Comparison of ENCODE assay signal across 8 cellular contexts in genomic region chr9:70421272-70422180, GRCh38. TPM values are rescaled to one million over a fixed set of nuclear protein-coding genes. Genes with fewer than 3 reads are reported as not detected.
DNase-seq lines count a peak whose midpoint lies in the region; ATAC-seq, FAIRE-seq and TF ChIP-seq lines count a peak whose summit lies in the region.

No MANE protein-coding gene starts in this region.

- H3K4me1 Mint-ChIP-seq in endodermal cell (peaks cover 13% of the 10 kb centered on the region), neural progenitor cell (peaks cover 22% of the 10 kb centered on the region)

- H3K9me3 Mint-ChIP-seq in endodermal cell (no peaks in the 10 kb centered on the region), neural progenitor cell (no peaks in the 10 kb centered on the region)

- H3K4me3 ChIP-seq in heart left ventricle (peak overlapping the region in 11 of 12 donors; percentile 28 to 81 (median 62)), endodermal cell (ENCODE audit: low read length) (peak overlapping the region; percentile 89), neural progenitor cell (peak overlapping the region; percentile 55), upper lobe of right lung (peak overlapping the region; percentile 55)

- H3K4me2 ChIP-seq in neural progenitor cell = peak overlapping the region; percentile 97

- TF ChIP-seq CTCF in heart left ventricle (IDR thresholded peaks at IDR 0.05) (no peak), endodermal cell (conservative IDR thresholded peaks at IDR 0.05) (no peak), neural progenitor cell (IDR thresholded peaks at IDR 0.05) (no peak), upper lobe of right lung (IDR thresholded peaks at IDR 0.05) (no peak)

- H3K4me1 ChIP-seq in heart left ventricle = peaks cover 17 to 49% (median 40%) of the 10 kb centered on the region in 12 donors
- peaks cover 9% of the 10 kb centered on the region for H3K4me1 ChIP-seq in endodermal cell (ENCODE audit: control insufficient read depth, insufficient read depth, low read length)
- peaks cover 15% of the 10 kb centered on the region for H3K4me1 ChIP-seq in neural progenitor cell
- H3K4me1 ChIP-seq in upper lobe of right lung = peaks cover 42% of the 10 kb centered on the region

- no peaks in the 10 kb centered on the region for H4K20me1 ChIP-seq in neural progenitor cell (ENCODE audit: low read depth)

- H3K36me3 Mint-ChIP-seq in endodermal cell (ENCODE audit: low read depth) (no peaks in the 10 kb centered on the region), neural progenitor cell (no peaks in the 10 kb centered on the region)

- 20 to 37% (median 26%) methylated on average over 8 to 9 of the region's 9 CpGs for WGBS in heart left ventricle, 4 donors
- WGBS in endodermal cell (ENCODE audit: insufficient coverage in 1 of 2, insufficient read length in 1 of 2), 2 experiments = 37 to 42% methylated on average over 5 to 9 of the region's 9 CpGs

- H2AFZ ChIP-seq in neural progenitor cell (replicated peaks) = peak overlapping the region; percentile 46

- no peaks in the 10 kb centered on the region for H3K79me2 ChIP-seq in neural progenitor cell (ENCODE audit: low read depth)

- H3K9ac ChIP-seq in endodermal cell (ENCODE audit: extremely low read depth, low read length, poor library complexity, severe bottlenecking) (peak overlapping the region; percentile 82), neural progenitor cell (no peak overlapping the region)

- peaks cover 35% of the 10 kb centered on the region for H3F3A ChIP-seq in neural progenitor cell (ENCODE audit: low read depth)

- no peak for TF ChIP-seq POLR2A in heart left ventricle (IDR thresholded peaks at IDR 0.05)
- TF ChIP-seq POLR2A in GM12891 (IDR thresholded peaks at IDR 0.05; ENCODE audit: low read depth, low read length) = no peak

- intact Hi-C loops in heart left ventricle (cut with DNase I) (loop anchor here in 7 of 10 donors (2.0 to 5.0 kb wide), 7 partner anchors 17 to 179 kb away; no protein-coding TSS in a partner anchor), left ventricle myocardium superior (cut with micrococcal nuclease) (loop anchor here (5.0 kb wide), 1 partner anchor 51 kb away; no protein-coding TSS in a partner anchor), upper lobe of right lung (cut with DNase I) (loop anchor here (5.0 kb wide), 1 partner anchor 56 kb away; no protein-coding TSS in a partner anchor)

- H3K27ac Mint-ChIP-seq in endodermal cell (peak overlapping the region; percentile 36), neural progenitor cell (no peak overlapping the region)

- H3K4me3 Mint-ChIP-seq in endodermal cell = peak overlapping the region; percentile 74
- H3K4me3 Mint-ChIP-seq in neural progenitor cell = peak overlapping the region; percentile 92

- peaks cover 38% of the 10 kb centered on the region for H3K27me3 Mint-ChIP-seq in endodermal cell (ENCODE audit: insufficient read depth)
- peaks cover 21% of the 10 kb centered on the region for H3K27me3 Mint-ChIP-seq in neural progenitor cell (ENCODE audit: insufficient read depth, low read depth)

- H3K27ac ChIP-seq in heart left ventricle = peak overlapping the region; percentile 98 to 100 (median 100)
- peak overlapping the region; percentile 55 for H3K27ac ChIP-seq in endodermal cell (ENCODE audit: low read depth, low read length)
- no peak overlapping the region for H3K27ac ChIP-seq in neural progenitor cell
- peak overlapping the region; percentile 100 for H3K27ac ChIP-seq in upper lobe of right lung

- no peak for FAIRE-seq in GM12891 (lab: Jason Lieb, UNC)

- H3K9me3 ChIP-seq in heart left ventricle (no peaks in the 10 kb centered on the region), endodermal cell (ENCODE audit: control insufficient read depth, low read length) (no peaks in the 10 kb centered on the region), neural progenitor cell (ENCODE audit: low read depth) (no peaks in the 10 kb centered on the region), upper lobe of right lung (no peaks in the 10 kb centered on the region)

- DNase-seq in heart left ventricle (peak in 2 of 5 donors; percentile 39 to 41), left ventricle myocardium superior (no peak), endodermal cell (no peak), neural progenitor cell (ENCODE audit: low spot score) (peak; percentile 48), upper lobe of right lung (no peak), GM12891 (ENCODE audit: insufficient read length, low spot score) (no peak)
- peak; percentile 29 for DNase-seq in activated CD4-positive, alpha-beta T cell treated with anti-CD3 and anti-CD28 coated beads for 48 hours

- no peaks in the 10 kb centered on the region for H3K36me3 ChIP-seq in heart left ventricle
- H3K36me3 ChIP-seq in endodermal cell (ENCODE audit: control insufficient read depth, insufficient read depth, low read length) = no peaks in the 10 kb centered on the region
- no peaks in the 10 kb centered on the region for H3K36me3 ChIP-seq in neural progenitor cell
- no peaks in the 10 kb centered on the region for H3K36me3 ChIP-seq in upper lobe of right lung

- no peaks in the 10 kb centered on the region for H3K27me3 ChIP-seq in heart left ventricle
- peaks cover 7% of the 10 kb centered on the region for H3K27me3 ChIP-seq in endodermal cell (ENCODE audit: control insufficient read depth, insufficient read depth, low read length, poor library complexity, severe bottlenecking)
- peaks cover 54% of the 10 kb centered on the region for H3K27me3 ChIP-seq in neural progenitor cell
- no peaks in the 10 kb centered on the region for H3K27me3 ChIP-seq in upper lobe of right lung

- no peak for ATAC-seq in heart left ventricle
- ATAC-seq in left ventricle myocardium superior = no peak
- ATAC-seq in upper lobe of right lung = no peak
- ATAC-seq in HG02763 (IDR thresholded peaks at IDR 0.05; ENCODE audit: unreplicated experiment) = no peak

TF ChIP-seq in GM12891, 5 proteins besides CTCF, POLR2A, EP300 and RAD21:
- TF ChIP-seq PAX5 (IDR thresholded peaks at IDR 0.05; ENCODE audit: insufficient read depth, low read length, severe bottlenecking) (no peak), SPI1 (IDR thresholded peaks at IDR 0.05; ENCODE audit: low read depth, low read length) (no peak), POLR2AphosphoS5 (IDR thresholded peaks at IDR 0.05; ENCODE audit: low read depth, low read length) (no peak), POU2F2 (IDR thresholded peaks at IDR 0.05; ENCODE audit: low read depth, low read length) (no peak), TAF1 (IDR thresholded peaks at IDR 0.05; ENCODE audit: low read depth, low read length) (no peak)

RNA-seq across cellular contexts. Expression of gene KLF9, which starts 7.1 kb away (rescaled TPM):
- total RNA-seq in heart left ventricle (10 to 100 TPM; 28.7 to 74.8 (median 46.0) TPM), left ventricle myocardium superior (54.9 TPM), endodermal cell (under 1 TPM; 0.13 to 0.31 TPM), neural progenitor cell (ENCODE audit: low replicate concordance) (0.12 and 0.41 TPM in 2 replicates), upper lobe of right lung (91.0 TPM)
- polyA plus RNA-seq in heart left ventricle = 10 to 100 TPM; 25.8 to 53.6 TPM
- 0.32 TPM for polyA plus RNA-seq in endodermal cell (2013, experiment 1 of 2)
- polyA plus RNA-seq in endodermal cell (2013, experiment 2 of 2) = 0.29 TPM
- 0.69 TPM for polyA plus RNA-seq in GM12891 (2012; ENCODE audit: low read depth, missing spikeins)

Comparison
In these comparisons a context has a peak if more than half of its experiments do, and no peak if none do; other contexts are left out.
1. DNase-seq: peak in activated CD4-positive, alpha-beta T cell treated with anti-CD3 and anti-CD28 coated beads for 48 hours (single experiment) and neural progenitor cell (single experiment); none in left ventricle myocardium superior (single experiment), endodermal cell (single experiment), upper lobe of right lung (single experiment) and GM12891 (single experiment).
2. RNA of gene KLF9, which starts 7.1 kb away (total RNA-seq): 91.0 TPM in upper lobe of right lung (single experiment), 54.9 TPM in left ventricle myocardium superior (single experiment) and 28.7 to 74.8 TPM in heart left ventricle; 0.12 to 0.41 TPM in neural progenitor cell and 0.13 to 0.31 TPM in endodermal cell; every median in the first group is over 10 times any median in the second.
3. Peak in every context shown above with its lines, with median percentiles within 50 percentile points of each other: H3K4me3 ChIP-seq.